Comparison of ENCODE assay signal across 9 cellular contexts in the genomic region with DNA sequence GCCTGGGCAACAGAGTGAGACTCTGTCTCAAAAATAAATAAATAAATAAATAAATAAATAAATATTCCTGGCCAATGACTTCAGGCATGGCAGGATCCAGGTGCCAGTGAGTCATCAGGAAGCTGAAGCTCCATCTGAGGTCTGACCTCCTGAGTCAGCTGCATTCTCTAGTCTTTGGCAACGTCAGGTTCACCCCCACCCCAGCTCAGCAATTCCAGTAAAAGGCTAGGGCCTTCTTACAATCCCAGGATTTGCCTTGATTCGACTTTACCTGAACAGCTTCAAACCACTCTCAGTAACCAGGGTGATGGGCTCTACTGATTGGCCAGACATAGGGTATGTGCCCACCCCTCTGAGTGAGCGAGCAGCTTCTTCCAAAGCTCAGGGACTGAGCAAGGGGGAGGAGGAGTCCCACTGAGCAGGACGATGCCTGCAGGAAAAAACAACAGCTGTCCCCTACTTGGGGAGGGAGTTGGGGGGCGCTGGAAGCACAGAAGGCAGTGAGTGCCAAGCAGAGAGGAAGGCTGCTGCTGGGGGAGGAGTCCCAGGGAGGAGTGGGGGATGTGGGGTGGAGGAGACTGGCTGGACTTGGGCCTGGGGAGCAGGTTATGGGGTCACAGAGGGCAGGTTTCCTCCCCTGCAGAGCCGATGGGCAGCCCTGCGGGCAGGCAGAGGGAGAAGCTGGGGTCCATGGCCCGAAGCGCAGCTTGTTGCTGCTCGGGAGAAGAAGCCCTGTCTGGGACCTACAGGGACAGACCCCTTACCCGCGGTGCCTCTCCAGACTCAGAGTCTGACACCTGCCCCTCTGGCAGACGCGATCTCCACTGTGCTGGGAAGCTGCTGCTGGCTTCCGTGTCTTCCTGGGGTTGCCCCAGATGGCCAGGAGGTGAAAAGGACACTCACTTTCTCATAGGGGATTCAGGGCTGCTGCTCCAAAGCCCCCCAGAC. TPM values are rescaled to one million over a fixed set of nuclear protein-coding genes. Genes with fewer than 3 reads are reported as not detected.
DNase-seq lines count a peak whose midpoint lies in the region; ATAC-seq and TF ChIP-seq lines count a peak whose summit lies in the region.
"Had no signal": no experiment of that assay in that cellular context is flagged by ENCODE, and none has a peak within 500 bp of the region (broad histone marks: within the 10 kb centered on the region; RNA-seq: fewer than 3 reads in every experiment).

No MANE protein-coding gene starts in this region.

- DNase-seq in DMS 273 treated with DMSO at 0.1 percent for 48 hours (lab: John Stamatoyannopoulos, UW) (peak; percentile 87), NCI-H2171 (lab: John Stamatoyannopoulos, UW) (peak; percentile 56), cardiac fibroblast (ENCODE audit: low read depth in 2 of 2) (peak; percentile 70 to 95), lung microvascular endothelial cell (ENCODE audit: low read depth in 2 of 2) (peak; percentile 78 to 88), cardiac septum (ENCODE audit: low spot score) (no peak)
- DNase-seq: left colon had no signal

- intact Hi-C loops in cardiac septum (cut with DNase I) = no loop called here

- TF ChIP-seq CTCF in cardiac fibroblast (IDR thresholded peaks at IDR 0.05; ENCODE audit: low read depth, low read length) = no peak

- ATAC-seq in HG03280 (IDR thresholded peaks at IDR 0.05; ENCODE audit: unreplicated experiment) (no peak), GM19035 (IDR thresholded peaks at IDR 0.05; ENCODE audit: unreplicated experiment) (no peak), GM21447 (IDR thresholded peaks at IDR 0.05; ENCODE audit: unreplicated experiment) (no peak)
- ATAC-seq: left colon had no signal

- H3K4me3 ChIP-seq in cardiac fibroblast (replicated peaks in 1 of 2; ENCODE audit: low read depth in 2 of 2, low read length in 2 of 2) = no peak overlapping the region

RNA-seq across cellular contexts. Expression of gene UNC5A, which starts 25.9 kb away (rescaled TPM):
- 0.22 and 0.40 TPM in 2 replicates for total RNA-seq in lung microvascular endothelial cell
- total RNA-seq in cardiac septum = 0.05 TPM
- total RNA-seq: left colon had no signal
